Comparison of ENCODE assay signal across 1 cellular context in genomic region chr19:35293733-35294309, GRCh38.
A peak's percentile ranks its signal among the peaks of the same experiment; 100 is the strongest.
TF ChIP-seq lines count a peak whose summit lies in the region.

No MANE protein-coding gene starts in this region.

TF ChIP-seq in H1, 55 proteins besides CTCF, POLR2A, EP300 and RAD21:
- peak; percentile 70; the same call in 1 of the 2 replicates for TF ChIP-seq TEAD4 (IDR thresholded peaks at IDR 0.05; ENCODE audit: low read depth, low read length)
- TF ChIP-seq KDM4A (IDR thresholded peaks at IDR 0.05; ENCODE audit: low read depth, low read length, severe bottlenecking), result no peak
- no peak for TF ChIP-seq YY1 (IDR thresholded peaks at IDR 0.05; ENCODE audit: low read depth, low read length)
- TF ChIP-seq ASH2L (IDR thresholded peaks at IDR 0.05; ENCODE audit: low read length), result no peak
- no peak for TF ChIP-seq GTF2F1 (IDR thresholded peaks at IDR 0.05; ENCODE audit: borderline replicate concordance, low read depth, low read length)
- no peak for TF ChIP-seq ATF2 (IDR thresholded peaks at IDR 0.05; ENCODE audit: low read length)
- TF ChIP-seq CBX5 (IDR thresholded peaks at IDR 0.05; ENCODE audit: low read depth, low read length), result no peak
- TF ChIP-seq E2F6 (IDR thresholded peaks at IDR 0.05), result peak; percentile 72; the same call in 1 of the 2 replicates
- no peak for TF ChIP-seq TCF12 (IDR thresholded peaks at IDR 0.05; ENCODE audit: low read depth, low read length)
- TF ChIP-seq TAF7 (optimal IDR thresholded peaks at IDR 0.05; ENCODE audit: borderline replicate concordance, low read depth, low read length), result no peak
- no peak for TF ChIP-seq SRF (IDR thresholded peaks at IDR 0.05; ENCODE audit: low read depth, low read length)
- peak; percentile 57 for TF ChIP-seq MAX (IDR thresholded peaks at IDR 0.05)
- TF ChIP-seq CEBPB (IDR thresholded peaks at IDR 0.05; ENCODE audit: low read depth, low read length), result no peak
- TF ChIP-seq RBBP5 (IDR thresholded peaks at IDR 0.05; ENCODE audit: borderline replicate concordance, low read depth, low read length), result no peak
- no peak for TF ChIP-seq CHD1 (IDR thresholded peaks at IDR 0.05; ENCODE audit: low read depth, low read length)
- TF ChIP-seq KDM5A (IDR thresholded peaks at IDR 0.05; ENCODE audit: low read length), result no peak
- no peak for TF ChIP-seq KDM1A (IDR thresholded peaks at IDR 0.05; ENCODE audit: borderline replicate concordance, low read length)
TF ChIP-seq in H1: peak in this region for 3.
